1 cellular context compared by ENCODE assay signal in genomic region chr6:77986380-77987034, GRCh38.
TF ChIP-seq lines count a peak whose summit lies in the region.

No MANE protein-coding gene starts in this region.

TF ChIP-seq in GM12878, 131 proteins besides CTCF, POLR2A, EP300 and RAD21 (continued from another document):
- peak; percentile 22 for TF ChIP-seq MEF2B (IDR thresholded peaks at IDR 0.05; ENCODE audit: partially characterized antibody, poor library complexity, severe bottlenecking)
TF ChIP-seq in GM12878: peak in this region for 8.
